Comparison of ENCODE assay signal across 9 cellular contexts in genomic region chr4:3285558-3286334, GRCh38. TPM values are rescaled to one million over a fixed set of nuclear protein-coding genes. Genes with fewer than 3 reads are reported as not detected.
A peak's percentile ranks its signal among the peaks of the same experiment; 100 is the strongest.
DNase-seq lines count a peak whose midpoint lies in the region; ATAC-seq, FAIRE-seq and TF ChIP-seq lines count a peak whose summit lies in the region.
"Had no signal": no experiment of that assay in that cellular context is flagged by ENCODE, and none has a peak within 500 bp of the region (broad histone marks: within the 10 kb centered on the region; RNA-seq: fewer than 3 reads in every experiment).

No MANE protein-coding gene starts in this region.

- H2AFZ ChIP-seq in OCI-LY3 (ENCODE audit: low read depth, low read length), result peak overlapping the region; percentile 9; the same call in 1 of the 2 replicates

- H3K36me3 Mint-ChIP-seq in activated T-cell treated with anti-CD3 and anti-CD28 coated beads, Interleukin-2, amount 50 U/mL, for 4 hours (ENCODE audit: insufficient read depth), result no peaks in the 10 kb centered on the region

- DNase-seq in GM12892 (ENCODE audit: insufficient read length) (no peak), H4 (ENCODE audit: low spot score) (peak; percentile 87), kidney (peak; percentile 71), GOT3 (lab: John Stamatoyannopoulos, UW) (no peak), DMS79 (lab: John Stamatoyannopoulos, UW) (no peak)
- no peak for DNase-seq in activated T-cell treated with anti-CD3 and anti-CD28 coated beads, Interleukin-2, amount 50 U/mL, for 4 hours
- no peak for DNase-seq in stimulated activated CD4-positive, alpha-beta T cell treated with anti-CD3 and anti-CD28 coated beads, Interleukin-4, amount 100 ng/mL, for 1 hour

- peaks cover 9% of the 10 kb centered on the region; the same call in 1 of the 2 replicates for H3K27me3 ChIP-seq in OCI-LY3 (ENCODE audit: low read depth, low read length)
- H3K27me3 ChIP-seq: vagina had no signal

- H3K9me3 Mint-ChIP-seq in activated T-cell treated with anti-CD3 and anti-CD28 coated beads, Interleukin-2, amount 50 U/mL, for 4 hours, result peaks cover 6% of the 10 kb centered on the region

- TF ChIP-seq CTCF in OCI-LY3 (IDR thresholded peaks at IDR 0.05; ENCODE audit: low read depth, low read length) (no peak), kidney (IDR thresholded peaks at IDR 0.05; ENCODE audit: borderline replicate concordance, extremely low read depth, insufficient read depth) (no peak)

- H3K79me2 ChIP-seq in OCI-LY3 (ENCODE audit: low read length), result no peaks in the 10 kb centered on the region

- no peak overlapping the region for H3K4me3 Mint-ChIP-seq in activated T-cell treated with anti-CD3 and anti-CD28 coated beads, Interleukin-2, amount 50 U/mL, for 4 hours

- no peaks in the 10 kb centered on the region for H4K20me1 ChIP-seq in OCI-LY3 (ENCODE audit: insufficient read depth, low read length)

- H3K27ac ChIP-seq in OCI-LY3 (ENCODE audit: low read length) (peak overlapping the region; percentile 28), kidney (ENCODE audit: low read depth in 2 of 2, low read length in 2 of 2) (no peak overlapping the region)
- H3K27ac ChIP-seq: vagina had no signal

- peaks cover 39% of the 10 kb centered on the region for H3K27me3 Mint-ChIP-seq in activated T-cell treated with anti-CD3 and anti-CD28 coated beads, Interleukin-2, amount 50 U/mL, for 4 hours (ENCODE audit: low read depth)

- peak overlapping the region; percentile 38; the same call in 1 of the 2 replicates for H3K9ac ChIP-seq in OCI-LY3 (ENCODE audit: low read length)
- H3K9ac ChIP-seq in kidney (ENCODE audit: low read length in 2 of 2), result no peak overlapping the region

- intact Hi-C loops in kidney (cut with DNase I), result no loop called here

- H3K36me3 ChIP-seq in OCI-LY3 (replicated peaks; ENCODE audit: low read depth, low read length) (no peaks in the 10 kb centered on the region), kidney (ENCODE audit: control insufficient read depth in 1 of 2, insufficient read depth in 2 of 2, low read length in 2 of 2) (no peaks in the 10 kb centered on the region)
- H3K36me3 ChIP-seq: vagina had no signal

- H3K4me2 ChIP-seq in OCI-LY3 (ENCODE audit: low read length), result peak overlapping the region; percentile 95

- H3K4me1 ChIP-seq in OCI-LY3 (ENCODE audit: low read length) (peaks cover 19% of the 10 kb centered on the region), kidney (ENCODE audit: control insufficient read depth in 1 of 2, insufficient read depth in 1 of 2, low read depth in 1 of 2, low read length in 2 of 2) (no peaks in the 10 kb centered on the region)

- no peak for TF ChIP-seq POLR2A in GM12892 (IDR thresholded peaks at IDR 0.05; ENCODE audit: low read depth, low read length)

- ATAC-seq in activated T-cell treated with anti-CD3 and anti-CD28 coated beads, Interleukin-2, amount 50 U/mL, for 4 hours, result no peak

- FAIRE-seq in GM12892 (lab: Jason Lieb, UNC) (peak; percentile 97), kidney (lab: Jason Lieb, UNC) (no peak)

- no peaks in the 10 kb centered on the region for H3K4me1 Mint-ChIP-seq in activated T-cell treated with anti-CD3 and anti-CD28 coated beads, Interleukin-2, amount 50 U/mL, for 4 hours (ENCODE audit: low read depth)

- peak overlapping the region; percentile 68 for H3K4me3 ChIP-seq in OCI-LY3 (ENCODE audit: low read length)
- no peak overlapping the region for H3K4me3 ChIP-seq in kidney (ENCODE audit: low read length in 2 of 2)
- H3K4me3 ChIP-seq: vagina had no signal

- H3K9me3 ChIP-seq in OCI-LY3 (ENCODE audit: insufficient read depth, low read length), result peaks cover 7% of the 10 kb centered on the region
- H3K9me3 ChIP-seq in kidney (ENCODE audit: control insufficient read depth in 1 of 2, low read length in 2 of 2), result no peaks in the 10 kb centered on the region
- H3K9me3 ChIP-seq: vagina had no signal

RNA-seq across cellular contexts. Expression of gene RGS12, which starts 7.1 kb away (rescaled TPM):
- 1.3 TPM for polyA plus RNA-seq in GM12892 (2012; ENCODE audit: missing spikeins)
- total RNA-seq in H4 (2014; rRNA removed; shearing (Covaris generic)), result 13.6 and 16.6 TPM in 2 replicates
- total RNA-seq in kidney, result 35.5 TPM
- polyA plus RNA-seq in kidney (ENCODE audit: insufficient read depth, low read depth, low replicate concordance), result 18.0 TPM
- 1 to 10 TPM; 2.3 to 3.0 (median 2.5) TPM for total RNA-seq in activated T-cell treated with anti-CD3 and anti-CD28 coated beads, Interleukin-2, amount 50 U/mL, for 4 hours

RNA-seq across cellular contexts. Expression of gene MSANTD1, which starts 36.8 kb away (rescaled TPM):
- polyA plus RNA-seq in GM12892 (2012; ENCODE audit: missing spikeins), result 0.40 TPM
- total RNA-seq in H4 (2014; rRNA removed; shearing (Covaris generic)), result 0.19 and 1.3 TPM in 2 replicates
- total RNA-seq in kidney, result 0.91 TPM
- not detected for polyA plus RNA-seq in kidney (ENCODE audit: insufficient read depth, low read depth, low replicate concordance)
- under 1 TPM; 0.66 to 0.87 (median 0.78) TPM for total RNA-seq in activated T-cell treated with anti-CD3 and anti-CD28 coated beads, Interleukin-2, amount 50 U/mL, for 4 hours

Comparison
In these comparisons a context has a peak if more than half of its experiments do, and no peak if none do; other contexts are left out.
1. DNase-seq: peak in H4 (single experiment) and kidney (single experiment); none in GM12892 (single experiment), activated T-cell treated with anti-CD3 and anti-CD28 coated beads, Interleukin-2, amount 50 U/mL, for 4 hours (single experiment), GOT3 (single experiment), DMS79 (single experiment) and stimulated activated CD4-positive, alpha-beta T cell treated with anti-CD3 and anti-CD28 coated beads, Interleukin-4, amount 100 ng/mL, for 1 hour (single experiment).